ENCODE assay signal across 1 cellular context in genomic region chr1:197063212-197063611, GRCh38.
TF ChIP-seq lines count a peak whose summit lies in the region.

No MANE protein-coding gene starts in this region.

TF ChIP-seq in WTC11, 78 proteins besides CTCF, POLR2A, EP300 and RAD21 (continued from another document):
- TF ChIP-seq ATF6 (CRISPR knock-in tag; IDR thresholded peaks at IDR 0.05) (no peak), TP53 (CRISPR knock-in tag; IDR thresholded peaks at IDR 0.05) (no peak), NFATC4 (CRISPR knock-in tag; IDR thresholded peaks at IDR 0.05) (no peak), ERG (CRISPR knock-in tag; IDR thresholded peaks at IDR 0.05) (no peak), GTF2I (CRISPR knock-in tag; conservative IDR thresholded peaks at IDR 0.05) (no peak)
